Comparison of ENCODE assay signal across 8 cellular contexts in genomic region chr11:124070906-124071621, GRCh38. TPM values are rescaled to one million over a fixed set of nuclear protein-coding genes. Genes with fewer than 3 reads are reported as not detected.
A peak's percentile ranks its signal among the peaks of the same experiment; 100 is the strongest.
DNase-seq lines count a peak whose midpoint lies in the region; ATAC-seq and TF ChIP-seq lines count a peak whose summit lies in the region.

No MANE protein-coding gene starts in this region.

- H3K36me3 ChIP-seq in fibroblast of lung (ENCODE audit: control insufficient read depth, insufficient read depth, low read length) (no peaks in the 10 kb centered on the region), tibial artery (no peaks in the 10 kb centered on the region)

- H3K27me3 ChIP-seq in fibroblast of lung (ENCODE audit: control insufficient read depth, insufficient read depth, low read length) (no peaks in the 10 kb centered on the region), tibial artery (peaks cover 0 to 23% of the 10 kb centered on the region in 2 donors)

- no peaks in the 10 kb centered on the region for H3K79me2 ChIP-seq in fibroblast of lung (ENCODE audit: control insufficient read depth, insufficient read depth, low read length)

- H3K4me3 ChIP-seq in fibroblast of lung (replicated peaks in 1 of 4; ENCODE audit: control extremely low read depth in 1 of 4, insufficient read depth in 1 of 4, low read depth in 3 of 4, low read length in 4 of 4) (no peak overlapping the region), tibial artery (no peak overlapping the region)

- no peak overlapping the region for H3K9ac ChIP-seq in fibroblast of lung (ENCODE audit: insufficient read depth, low read length)

- peak; percentile 65 for DNase-seq in D341Med (ENCODE audit: low spot score)
- DNase-seq in OCI-M1 (lab: John Stamatoyannopoulos, UW) = peak; percentile 95
- DNase-seq in activated T-cell treated with anti-CD3 and anti-CD28 coated beads, Interleukin-2, amount 50 U/mL, for 1 hour = peak; percentile 62
- peak; percentile 60 to 87 for DNase-seq in fibroblast of lung (ENCODE audit: low read depth in 2 of 2)
- DNase-seq in occipital lobe (lab: John Stamatoyannopoulos, UW) = peak; percentile 59
- peak; percentile 50 to 80 for DNase-seq in tibial artery

- ATAC-seq in GM19455 (IDR thresholded peaks at IDR 0.05; ENCODE audit: unreplicated experiment) = peak; percentile 88
- peak; percentile 75 for ATAC-seq in HG03521 (IDR thresholded peaks at IDR 0.05; ENCODE audit: unreplicated experiment)

- H2AFZ ChIP-seq in fibroblast of lung (ENCODE audit: low read length) = no peak overlapping the region

- intact Hi-C loops in tibial artery (cut with DNase I; ENCODE audit: low total_unique reads) = loop anchor here (10.0 kb wide), 1 partner anchor 514 kb away; no protein-coding TSS in a partner anchor

- H3K9me3 ChIP-seq in fibroblast of lung (ENCODE audit: control insufficient read depth, insufficient read depth, low read depth, low read length) (no peaks in the 10 kb centered on the region), tibial artery (no peaks in the 10 kb centered on the region)

- H3K4me2 ChIP-seq in fibroblast of lung (ENCODE audit: extremely low read depth, insufficient read depth, low read length) = no peak overlapping the region

- peak; percentile 70 for TF ChIP-seq CTCF in fibroblast of lung (conservative IDR thresholded peaks at IDR 0.05 in 1 of 2, IDR thresholded peaks at IDR 0.05 in 1 of 2; ENCODE audit: low read depth in 1 of 2, low read length in 2 of 2)
- TF ChIP-seq CTCF in tibial artery (IDR thresholded peaks at IDR 0.05) = peak; percentile 70 to 74

- H3K4me1 ChIP-seq in fibroblast of lung (ENCODE audit: control insufficient read depth, extremely low read depth, insufficient read depth, low read length) = no peaks in the 10 kb centered on the region
- peaks cover 0 to 17% (median 5%) of the 10 kb centered on the region in 4 donors for H3K4me1 ChIP-seq in tibial artery

- no peaks in the 10 kb centered on the region for H4K20me1 ChIP-seq in fibroblast of lung (ENCODE audit: control insufficient read depth, extremely low read depth, insufficient read depth, low read length)

- H3K27ac ChIP-seq in fibroblast of lung (ENCODE audit: insufficient read depth, low read length) (no peak overlapping the region), tibial artery (no peak overlapping the region)

RNA-seq across cellular contexts. Expression of gene OR10G7, which starts 29.9 kb away (rescaled TPM):
- total RNA-seq in fibroblast of lung (not detected in 2 replicates), occipital lobe (not detected)
- polyA plus RNA-seq in fibroblast of lung = not detected in 2 replicates
- not detected in 2 replicates for polyA plus RNA-seq in fibroblast of lung (2012)
- not detected in 2 replicates for polyA minus RNA-seq in fibroblast of lung (ENCODE audit: low replicate concordance)

RNA-seq across cellular contexts. Expression of gene VWA5A, which starts 44.2 kb away (rescaled TPM):
- total RNA-seq in fibroblast of lung (18.7 and 22.3 TPM in 2 replicates), occipital lobe (5.8 TPM)
- polyA plus RNA-seq in fibroblast of lung = 11.9 and 17.0 TPM in 2 replicates
- 7.9 and 10.2 TPM in 2 replicates for polyA plus RNA-seq in fibroblast of lung (2012)
- polyA minus RNA-seq in fibroblast of lung (ENCODE audit: low replicate concordance) = 6.8 and 8.6 TPM in 2 replicates

RNA-seq across cellular contexts. Expression of gene OR10G8, which starts 44.5 kb away (rescaled TPM):
- total RNA-seq in fibroblast of lung (not detected in 2 replicates), occipital lobe (not detected)
- not detected in 2 replicates for polyA plus RNA-seq in fibroblast of lung
- polyA plus RNA-seq in fibroblast of lung (2012) = not detected in 2 replicates
- polyA minus RNA-seq in fibroblast of lung (ENCODE audit: low replicate concordance) = not detected in 2 replicates

RNA-seq across cellular contexts. Expression of gene OR10G9, which starts 48.3 kb away (rescaled TPM):
- total RNA-seq in fibroblast of lung (not detected in 2 replicates), occipital lobe (not detected)
- polyA plus RNA-seq in fibroblast of lung = not detected in 2 replicates
- not detected in 2 replicates for polyA plus RNA-seq in fibroblast of lung (2012)
- not detected in 2 replicates for polyA minus RNA-seq in fibroblast of lung (ENCODE audit: low replicate concordance)

RNA-seq across cellular contexts. Expression of gene OR10G4, which starts 58.3 kb away (rescaled TPM):
- total RNA-seq in fibroblast of lung (not detected in 2 replicates), occipital lobe (under 0.01 TPM)
- polyA plus RNA-seq in fibroblast of lung = not detected in 2 replicates
- not detected in 2 replicates for polyA plus RNA-seq in fibroblast of lung (2012)
- not detected in 2 replicates for polyA minus RNA-seq in fibroblast of lung (ENCODE audit: low replicate concordance)
